Comparison of ENCODE assay signal across 8 cellular contexts in the genomic region with DNA sequence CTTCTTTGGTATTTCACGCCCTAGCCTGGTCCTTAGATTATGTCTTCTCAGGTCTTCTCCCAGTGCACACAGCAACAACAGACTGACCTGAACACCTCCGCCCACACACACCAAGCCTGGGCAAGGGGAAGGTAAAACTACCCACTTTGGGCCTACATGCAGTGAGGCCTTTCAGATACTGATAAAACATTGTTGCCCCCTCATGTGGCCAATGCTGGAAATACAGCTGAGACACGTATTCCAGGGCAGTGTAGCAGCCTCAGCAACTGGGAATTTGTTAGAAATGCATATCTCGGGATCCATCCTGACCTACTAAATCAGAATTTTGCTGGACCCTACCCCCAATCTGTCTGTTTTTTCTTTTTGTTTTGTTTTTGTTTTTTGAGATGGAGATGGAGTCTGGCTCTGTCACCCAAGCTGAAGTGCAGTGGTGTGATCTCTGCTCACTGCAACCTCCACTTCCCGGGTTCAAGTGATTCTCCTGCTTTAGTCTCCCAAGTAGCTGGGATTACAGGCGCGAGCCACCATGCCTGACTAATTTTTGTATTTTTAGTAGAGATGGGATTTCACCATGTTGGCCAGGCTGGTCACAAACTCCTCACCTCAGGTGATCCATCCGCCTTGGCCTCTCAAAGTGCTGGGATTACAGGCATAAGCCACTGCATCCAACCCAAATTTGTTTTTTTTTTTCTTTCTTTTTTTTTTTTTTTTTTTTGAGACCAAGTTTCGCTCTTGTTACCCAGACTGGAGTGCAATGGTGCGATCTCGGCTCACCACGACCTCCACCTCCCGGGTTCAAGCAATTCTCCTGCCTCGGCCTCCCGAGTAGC. TPM values are rescaled to one million over a fixed set of nuclear protein-coding genes. Genes with fewer than 3 reads are reported as not detected.
DNase-seq lines count a peak whose midpoint lies in the region; ATAC-seq and TF ChIP-seq lines count a peak whose summit lies in the region.
"Not testable (repeated sequence)": the region's sequence is repeated elsewhere in the genome, so short reads cannot be mapped to it uniquely, and the experiment has no call there.

No MANE protein-coding gene starts in this region.

- H2BK15ac ChIP-seq in mesenchymal stem cell (ENCODE audit: low read depth, poor library complexity, severe bottlenecking) = not testable (repeated sequence)

- H2BK5ac ChIP-seq in mesenchymal stem cell (ENCODE audit: low read depth, low read length, poor library complexity, severe bottlenecking) = not testable (repeated sequence)

- H2AK5ac ChIP-seq in mesenchymal stem cell (ENCODE audit: low read length, severe bottlenecking) = not testable (repeated sequence)

- not testable (repeated sequence) for H3K27me3 Mint-ChIP-seq in activated T-cell treated with anti-CD3 and anti-CD28 coated beads, Interleukin-2, amount 50 U/mL, for 72 hours (ENCODE audit: low read depth)

- H4K91ac ChIP-seq in mesenchymal stem cell (ENCODE audit: low read length) = not testable (repeated sequence)

- not testable (repeated sequence) for H3K27me3 ChIP-seq in mesenchymal stem cell (ENCODE audit: control insufficient read depth in 1 of 2, insufficient read depth in 1 of 2, low read length in 2 of 2)

- H3K27ac ChIP-seq in C4-2B; mesenchymal stem cell (ENCODE audit: low read length, poor library complexity, severe bottlenecking): not testable (repeated sequence)

- not testable (repeated sequence) for H3K9me3 Mint-ChIP-seq in activated T-cell treated with anti-CD3 and anti-CD28 coated beads, Interleukin-2, amount 50 U/mL, for 72 hours

- not testable (repeated sequence) for H3K79me1 ChIP-seq in mesenchymal stem cell (replicated peaks; ENCODE audit: low read length, poor library complexity, severe bottlenecking)

- not testable (repeated sequence) for H3K14ac ChIP-seq in mesenchymal stem cell (ENCODE audit: low read length in 2 of 2)

- TF ChIP-seq CTCF in C4-2B (conservative IDR thresholded peaks at IDR 0.05) (peak; percentile 84), GM20000 (IDR thresholded peaks at IDR 0.05; ENCODE audit: extremely low read depth, missing control alignments) (peak; percentile 86), epithelial cell of proximal tubule (conservative IDR thresholded peaks at IDR 0.05; ENCODE audit: low read depth, low read length) (peak; percentile 77)

- in situ Hi-C loops in SK-MEL-5 (cut with HindIII; ENCODE audit: low pct_unique_long_range_greater_than_20kb, low sequenced_read_pairs) = not testable (repeated sequence)

- H3K9ac ChIP-seq in mesenchymal stem cell (ENCODE audit: low read length) = not testable (repeated sequence)

- not testable (repeated sequence) for H2BK12ac ChIP-seq in mesenchymal stem cell (ENCODE audit: low read length in 2 of 2)

- not testable (repeated sequence) for H2BK120ac ChIP-seq in mesenchymal stem cell (ENCODE audit: low read depth, low read length)

- not testable (repeated sequence) for H3K4me3 ChIP-seq in epithelial cell of proximal tubule (ENCODE audit: low read depth, low read length); mesenchymal stem cell (ENCODE audit: insufficient read depth in 1 of 2, low read depth in 1 of 2, low read length in 2 of 2)

- not testable (repeated sequence) for H3K36me3 Mint-ChIP-seq in activated T-cell treated with anti-CD3 and anti-CD28 coated beads, Interleukin-2, amount 50 U/mL, for 72 hours (ENCODE audit: insufficient read depth in 2 of 2)

- not testable (repeated sequence) for H3K4ac ChIP-seq in mesenchymal stem cell (ENCODE audit: low read depth in 1 of 2, low read length in 2 of 2)

- H3K4me3 Mint-ChIP-seq in activated T-cell treated with anti-CD3 and anti-CD28 coated beads, Interleukin-2, amount 50 U/mL, for 72 hours = not testable (repeated sequence)

- DNase-seq in GM20000 (ENCODE audit: low spot score) (peak; percentile 78), NCI-H1092 (lab: John Stamatoyannopoulos, UW) (peak; percentile 42), SK-MEL-5 (ENCODE audit: low read depth, low spot score) (peak; percentile 89), mesenchymal stem cell (peak; percentile 86)
- peak; percentile 80 to 81 for DNase-seq in activated T-cell treated with anti-CD3 and anti-CD28 coated beads, Interleukin-2, amount 50 U/mL, for 72 hours
- not testable (repeated sequence) for DNase-seq in epithelial cell of proximal tubule (ENCODE audit: low read depth)
- DNase-seq in stimulated activated CD4-positive, alpha-beta T cell treated with anti-CD3 and anti-CD28 coated beads, TNF-alpha, amount 100 ng/mL, for 24 hours (ENCODE audit: low read depth in 3 of 3) = peak; percentile 44 to 79 (median 71)

- WGBS in mesenchymal stem cell = 81% methylated on average over 13 of the region's 15 CpGs

- ATAC-seq in activated T-cell treated with anti-CD3 and anti-CD28 coated beads, Interleukin-2, amount 50 U/mL, for 72 hours (replicated peaks in 1 of 2) = peak; percentile 71 to 79

- H3K18ac ChIP-seq in mesenchymal stem cell (ENCODE audit: low read depth in 1 of 2, low read length in 2 of 2) = not testable (repeated sequence)

- not testable (repeated sequence) for H3K4me1 ChIP-seq in mesenchymal stem cell (ENCODE audit: control insufficient read depth, insufficient read depth, low read depth, low read length)

- peak overlapping the region; percentile 33 for H3K27ac Mint-ChIP-seq in activated T-cell treated with anti-CD3 and anti-CD28 coated beads, Interleukin-2, amount 50 U/mL, for 72 hours

- H3K23ac ChIP-seq in mesenchymal stem cell (ENCODE audit: low read length in 2 of 2) = not testable (repeated sequence)

- peaks cover 16% of the 10 kb centered on the region for H3K4me1 Mint-ChIP-seq in activated T-cell treated with anti-CD3 and anti-CD28 coated beads, Interleukin-2, amount 50 U/mL, for 72 hours (ENCODE audit: low read depth)

- not testable (repeated sequence) for H3K4me2 ChIP-seq in mesenchymal stem cell (ENCODE audit: low read length, poor library complexity, severe bottlenecking)

- peaks cover 36 to 54% of the 10 kb centered on the region in 2 experiments for H3K36me3 ChIP-seq in mesenchymal stem cell (ENCODE audit: control insufficient read depth in 1 of 2, insufficient read depth in 2 of 2, low read depth in 1 of 2, low read length in 2 of 2)

- H3K9me3 ChIP-seq in mesenchymal stem cell (ENCODE audit: control insufficient read depth, low read length) = not testable (repeated sequence)

- not testable (repeated sequence) for H4K8ac ChIP-seq in mesenchymal stem cell (ENCODE audit: low read length)

- H2AFZ ChIP-seq in mesenchymal stem cell (ENCODE audit: low read depth, low read length) = not testable (repeated sequence)

RNA-seq across cellular contexts. Expression of gene PPP1R10, which starts 19.5 kb away (rescaled TPM):
- total RNA-seq in SK-MEL-5 (2014; rRNA removed; shearing (Covaris generic)) = 52.4 and 54.1 TPM in 2 replicates
- 38.1 and 45.2 TPM in 2 replicates for polyA plus RNA-seq in SK-MEL-5 (2015; cell fraction: cytosol; rRNA removed)
- polyA plus RNA-seq in SK-MEL-5 (2015; cell fraction: nucleus; rRNA removed) = 58.6 and 82.5 TPM in 2 replicates
- total RNA-seq in activated T-cell treated with anti-CD3 and anti-CD28 coated beads, Interleukin-2, amount 50 U/mL, for 72 hours = 100 to 1,000 TPM; 138 to 154 TPM
- 19.6 and 25.8 TPM in 2 replicates for total RNA-seq in epithelial cell of proximal tubule
- polyA plus RNA-seq in mesenchymal stem cell (2013, experiment 1 of 2) = 55.9 TPM
- 52.8 TPM for polyA plus RNA-seq in mesenchymal stem cell (2013, experiment 2 of 2)

RNA-seq across cellular contexts. Expression of gene MRPS18B, which starts 20.1 kb away (rescaled TPM):
- 126 and 141 TPM in 2 replicates for total RNA-seq in SK-MEL-5 (2014; rRNA removed; shearing (Covaris generic))
- polyA plus RNA-seq in SK-MEL-5 (2015; cell fraction: cytosol; rRNA removed) = 127 and 133 TPM in 2 replicates
- polyA plus RNA-seq in SK-MEL-5 (2015; cell fraction: nucleus; rRNA removed) = 22.5 and 25.7 TPM in 2 replicates
- 100 to 1,000 TPM; 109 to 132 TPM for total RNA-seq in activated T-cell treated with anti-CD3 and anti-CD28 coated beads, Interleukin-2, amount 50 U/mL, for 72 hours
- total RNA-seq in epithelial cell of proximal tubule = 65.8 and 87.4 TPM in 2 replicates
- polyA plus RNA-seq in mesenchymal stem cell (2013, experiment 1 of 2) = 38.7 TPM
- polyA plus RNA-seq in mesenchymal stem cell (2013, experiment 2 of 2) = 39.7 TPM

RNA-seq across cellular contexts. Expression of gene ABCF1, which starts 26.3 kb away (rescaled TPM):
- 44.5 and 50.0 TPM in 2 replicates for total RNA-seq in SK-MEL-5 (2014; rRNA removed; shearing (Covaris generic))
- polyA plus RNA-seq in SK-MEL-5 (2015; cell fraction: cytosol; rRNA removed) = 50.5 and 63.7 TPM in 2 replicates
- 39.3 and 40.1 TPM in 2 replicates for polyA plus RNA-seq in SK-MEL-5 (2015; cell fraction: nucleus; rRNA removed)
- 10 to 100 TPM; 64.6 to 68.1 TPM for total RNA-seq in activated T-cell treated with anti-CD3 and anti-CD28 coated beads, Interleukin-2, amount 50 U/mL, for 72 hours
- total RNA-seq in epithelial cell of proximal tubule = 49.0 and 70.5 TPM in 2 replicates
- 50.0 TPM for polyA plus RNA-seq in mesenchymal stem cell (2013, experiment 1 of 2)
- 49.7 TPM for polyA plus RNA-seq in mesenchymal stem cell (2013, experiment 2 of 2)

RNA-seq across cellular contexts. Expression of gene ATAT1, which starts 29.1 kb away (rescaled TPM):
- 1.8 and 3.9 TPM in 2 replicates for total RNA-seq in SK-MEL-5 (2014; rRNA removed; shearing (Covaris generic))
- polyA plus RNA-seq in SK-MEL-5 (2015; cell fraction: cytosol; rRNA removed) = 5.1 and 5.2 TPM in 2 replicates
- 31.3 and 37.0 TPM in 2 replicates for polyA plus RNA-seq in SK-MEL-5 (2015; cell fraction: nucleus; rRNA removed)
- total RNA-seq in activated T-cell treated with anti-CD3 and anti-CD28 coated beads, Interleukin-2, amount 50 U/mL, for 72 hours = 10 to 100 TPM in 1 of 2 donors, 1 to 10 TPM in 1; 8.3 to 14.2 TPM
- total RNA-seq in epithelial cell of proximal tubule = 6.2 and 8.9 TPM in 2 replicates
- polyA plus RNA-seq in mesenchymal stem cell (2013, experiment 1 of 2) = 14.3 TPM
- 13.5 TPM for polyA plus RNA-seq in mesenchymal stem cell (2013, experiment 2 of 2)

RNA-seq across cellular contexts. Expression of gene PRR3, which starts 40.4 kb away (rescaled TPM):
- 8.0 and 8.5 TPM in 2 replicates for total RNA-seq in SK-MEL-5 (2014; rRNA removed; shearing (Covaris generic))
- 16.1 and 18.0 TPM in 2 replicates for polyA plus RNA-seq in SK-MEL-5 (2015; cell fraction: cytosol; rRNA removed)
- polyA plus RNA-seq in SK-MEL-5 (2015; cell fraction: nucleus; rRNA removed) = 30.8 and 31.1 TPM in 2 replicates
- 10 to 100 TPM; 23.0 to 31.8 TPM for total RNA-seq in activated T-cell treated with anti-CD3 and anti-CD28 coated beads, Interleukin-2, amount 50 U/mL, for 72 hours
- 4.6 and 5.2 TPM in 2 replicates for total RNA-seq in epithelial cell of proximal tubule
- 14.0 TPM for polyA plus RNA-seq in mesenchymal stem cell (2013, experiment 1 of 2)
- 13.0 TPM for polyA plus RNA-seq in mesenchymal stem cell (2013, experiment 2 of 2)
